ENCODE assay signal across 8 cellular contexts in the genomic region with DNA sequence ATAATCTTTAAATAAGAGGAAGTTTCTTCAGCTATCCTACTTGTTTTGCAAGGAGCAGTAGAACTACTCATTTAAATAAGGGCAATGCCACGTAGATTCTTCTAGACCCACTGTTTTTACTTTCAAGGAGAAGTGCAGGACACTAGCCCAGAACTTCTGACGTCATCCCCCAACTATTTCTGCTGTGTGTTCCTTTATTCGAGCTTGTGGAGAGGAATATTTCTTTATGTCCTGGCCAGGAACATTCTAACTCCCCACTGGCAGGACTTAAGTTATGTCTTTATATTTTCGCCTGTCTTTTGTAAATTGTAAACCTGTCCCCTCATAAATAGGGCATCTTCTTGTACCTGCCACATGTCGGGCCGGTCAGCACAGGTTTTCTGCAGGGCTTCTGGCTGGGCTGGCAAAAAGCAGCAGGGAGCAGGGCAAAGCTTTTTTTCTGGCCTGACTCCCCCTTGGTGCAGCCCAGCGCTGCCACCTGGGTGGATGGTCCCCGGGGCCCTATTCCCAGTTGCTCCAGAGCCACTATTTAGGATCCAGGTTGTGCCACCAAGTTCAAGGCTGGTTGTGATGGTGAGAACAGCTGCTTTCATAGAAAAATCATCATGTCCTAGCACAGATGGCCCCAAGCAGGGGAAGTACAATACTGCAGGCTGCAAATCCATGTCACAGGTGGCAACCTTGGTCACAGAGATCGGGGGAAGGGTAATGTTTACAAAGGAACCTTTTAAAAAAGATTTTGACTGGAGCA. TPM values are rescaled to one million over a fixed set of nuclear protein-coding genes. Genes with fewer than 3 reads are reported as not detected.
DNase-seq lines count a peak whose midpoint lies in the region; ATAC-seq and TF ChIP-seq lines count a peak whose summit lies in the region.

No MANE protein-coding gene starts in this region.

- peaks cover 8% of the 10 kb centered on the region for H3K79me1 ChIP-seq in neuronal stem cell (ENCODE audit: low read depth, low read length)

- no peak overlapping the region for H3K14ac ChIP-seq in neuronal stem cell (ENCODE audit: low read length)

- DNase-seq in CD8-positive, alpha-beta T cell: no peak
- DNase-seq in NCI-H460 (ENCODE audit: extremely low read depth, low read depth) (peak; percentile 43), neuronal stem cell (ENCODE audit: low spot score) (peak; percentile 52), GDM1 (lab: John Stamatoyannopoulos, UW) (no peak)

- no peaks in the 10 kb centered on the region for H3K9me3 ChIP-seq in CD8-positive, alpha-beta T cell (ENCODE audit: low read length)
- H3K9me3 ChIP-seq in gastroesophageal sphincter: no peaks in the 10 kb centered on the region
- H3K9me3 ChIP-seq in neuronal stem cell (replicated peaks in 1 of 2; ENCODE audit: control insufficient read depth in 2 of 2, insufficient read depth in 1 of 2, low read depth in 1 of 2, low read length in 2 of 2): no peaks in the 10 kb centered on the region

- H3K18ac ChIP-seq in neuronal stem cell (ENCODE audit: low read length): peak overlapping the region; percentile 44

- H3K4me3 Mint-ChIP-seq in CD8-positive, alpha-beta T cell: peak overlapping the region; percentile 88
- peak overlapping the region; percentile 87 for H3K4me3 Mint-ChIP-seq in activated T-helper 17 cell treated with anti-CD3 and anti-CD28 coated beads, Interleukin-2, amount 50 U/mL, for 72 hours

- no peak overlapping the region for H2BK12ac ChIP-seq in neuronal stem cell (ENCODE audit: low read length)

- no peak for ATAC-seq in CD8-positive, alpha-beta T cell
- peak; percentile 24 for ATAC-seq in GM21825 (IDR thresholded peaks at IDR 0.05; ENCODE audit: unreplicated experiment)
- ATAC-seq in activated T-helper 17 cell treated with anti-CD3 and anti-CD28 coated beads, Interleukin-2, amount 50 U/mL, for 72 hours (replicated peaks): peak; percentile 18
- ATAC-seq in gastroesophageal sphincter: peak; percentile 84
- no peak for ATAC-seq in HG02852 (IDR thresholded peaks at IDR 0.05; ENCODE audit: unreplicated experiment)

- H3K4ac ChIP-seq in neuronal stem cell (ENCODE audit: low read length): no peak overlapping the region

- peak overlapping the region; percentile 72 for H3K4me2 ChIP-seq in neuronal stem cell (ENCODE audit: insufficient read depth, low read length, poor library complexity, severe bottlenecking)

- H2BK15ac ChIP-seq in neuronal stem cell (ENCODE audit: low read length): no peak overlapping the region

- CTCF ChIA-PET in CD8-positive, alpha-beta T cell (lab: Charles Lee): interaction anchor here (0.6 to 2.2 kb wide), 6 partner anchors 8 to 114 kb away, joined by 3 to 14 read pairs (median 5); no protein-coding TSS in a partner anchor

- no peak for TF ChIP-seq EP300 in gastroesophageal sphincter (IDR thresholded peaks at IDR 0.05)

- H3K4me3 ChIP-seq in CD8-positive, alpha-beta T cell (ENCODE audit: low read depth, low read length): peak overlapping the region; percentile 76
- H3K4me3 ChIP-seq in gastroesophageal sphincter: peak overlapping the region; percentile 65 to 84
- peak overlapping the region; percentile 57 to 63 for H3K4me3 ChIP-seq in neuronal stem cell (ENCODE audit: low read length in 2 of 2)

- H2AFZ ChIP-seq in neuronal stem cell (ENCODE audit: low read length): peak overlapping the region; percentile 51

- TF ChIP-seq CTCF in CD8-positive, alpha-beta T cell (IDR thresholded peaks at IDR 0.05): no peak
- TF ChIP-seq CTCF in gastroesophageal sphincter (IDR thresholded peaks at IDR 0.05): peak in 2 of 4 experiments; percentile 25 to 44

- TF ChIP-seq POLR2A in gastroesophageal sphincter (IDR thresholded peaks at IDR 0.05): peak; percentile 4 to 16

- H3K36me3 Mint-ChIP-seq in CD8-positive, alpha-beta T cell: peaks cover 11% of the 10 kb centered on the region
- H3K36me3 Mint-ChIP-seq in activated T-helper 17 cell treated with anti-CD3 and anti-CD28 coated beads, Interleukin-2, amount 50 U/mL, for 72 hours (ENCODE audit: low read depth): peaks cover 13% of the 10 kb centered on the region

- no peaks in the 10 kb centered on the region for H3K27me3 ChIP-seq in CD8-positive, alpha-beta T cell (ENCODE audit: insufficient read depth, low read length)
- H3K27me3 ChIP-seq in gastroesophageal sphincter (no peaks in the 10 kb centered on the region), neuronal stem cell (ENCODE audit: control insufficient read depth in 3 of 3, insufficient read depth in 3 of 3, low read depth in 1 of 3, low read length in 3 of 3) (no peaks in the 10 kb centered on the region)

- no peak overlapping the region for H4K8ac ChIP-seq in neuronal stem cell (ENCODE audit: low read depth, low read length)

- H3K4me1 ChIP-seq in CD8-positive, alpha-beta T cell (ENCODE audit: insufficient read depth, low read length): peaks cover 49% of the 10 kb centered on the region
- peaks cover 16 to 51% (median 19%) of the 10 kb centered on the region in 3 donors for H3K4me1 ChIP-seq in gastroesophageal sphincter
- H3K4me1 ChIP-seq in neuronal stem cell (ENCODE audit: control insufficient read depth in 2 of 2, insufficient read depth in 1 of 2, low read depth in 1 of 2, low read length in 2 of 2): peaks cover 13 to 21% of the 10 kb centered on the region in 2 donors

- WGBS in gastroesophageal sphincter (ENCODE audit: low coverage in 1 of 2), 2 donors: 0% methylated on average over 4 to 5 of the region's 9 CpGs
- WGBS in neuronal stem cell (ENCODE audit: extremely low coverage in 2 of 2, insufficient read length in 2 of 2, insufficient replicate concordance in 1 of 2), 2 donors: no CpG with 5 or more reads among the region's 9 CpGs

- H3K36me3 ChIP-seq in CD8-positive, alpha-beta T cell (ENCODE audit: insufficient read depth, low read length): no peaks in the 10 kb centered on the region
- H3K36me3 ChIP-seq in gastroesophageal sphincter (no peaks in the 10 kb centered on the region), neuronal stem cell (replicated peaks in 1 of 2; ENCODE audit: control insufficient read depth in 2 of 2, insufficient read depth in 2 of 2, low read length in 2 of 2) (no peaks in the 10 kb centered on the region)

- peak overlapping the region; percentile 93 for H3K27ac Mint-ChIP-seq in CD8-positive, alpha-beta T cell
- peak overlapping the region; percentile 99 for H3K27ac Mint-ChIP-seq in activated T-helper 17 cell treated with anti-CD3 and anti-CD28 coated beads, Interleukin-2, amount 50 U/mL, for 72 hours

- no peak overlapping the region for H4K91ac ChIP-seq in neuronal stem cell (ENCODE audit: low read depth, low read length, poor library complexity)

- intact Hi-C loops in CD8-positive, alpha-beta T cell (cut with DNase I, micrococcal nuclease): loop anchor here (2.0 to 10.0 kb wide), 5 partner anchors 15 to 1549 kb away; partner anchors contain the start of genes DNAJC3 (in 1 of the 2) and STK24 (in 1 of the 2)

- H2BK120ac ChIP-seq in neuronal stem cell (ENCODE audit: low read depth, low read length): no peak overlapping the region

- no peak overlapping the region for H3K23ac ChIP-seq in neuronal stem cell (ENCODE audit: low read depth, low read length, poor library complexity)

- no peak overlapping the region for H3K9ac ChIP-seq in neuronal stem cell (ENCODE audit: low read depth, low read length, poor library complexity)

- no peaks in the 10 kb centered on the region for H3K9me3 Mint-ChIP-seq in CD8-positive, alpha-beta T cell
- no peaks in the 10 kb centered on the region for H3K9me3 Mint-ChIP-seq in activated T-helper 17 cell treated with anti-CD3 and anti-CD28 coated beads, Interleukin-2, amount 50 U/mL, for 72 hours

- peaks cover 53% of the 10 kb centered on the region for H3K4me1 Mint-ChIP-seq in CD8-positive, alpha-beta T cell (ENCODE audit: low read depth)
- peaks cover 21% of the 10 kb centered on the region for H3K4me1 Mint-ChIP-seq in activated T-helper 17 cell treated with anti-CD3 and anti-CD28 coated beads, Interleukin-2, amount 50 U/mL, for 72 hours

- no peak overlapping the region for H2BK5ac ChIP-seq in neuronal stem cell (ENCODE audit: low read length)

- H3K27me3 Mint-ChIP-seq in CD8-positive, alpha-beta T cell (ENCODE audit: low read depth): no peaks in the 10 kb centered on the region
- no peaks in the 10 kb centered on the region for H3K27me3 Mint-ChIP-seq in activated T-helper 17 cell treated with anti-CD3 and anti-CD28 coated beads, Interleukin-2, amount 50 U/mL, for 72 hours

- no peak overlapping the region for H2AK5ac ChIP-seq in neuronal stem cell (ENCODE audit: low read depth, low read length)

- peak overlapping the region; percentile 81 for H3K27ac ChIP-seq in CD8-positive, alpha-beta T cell (ENCODE audit: low read depth, low read length)
- peak overlapping the region; percentile 93 to 98 (median 96) for H3K27ac ChIP-seq in gastroesophageal sphincter
- H3K27ac ChIP-seq in neuronal stem cell (replicated peaks; ENCODE audit: low read length): no peak overlapping the region

- POLR2A ChIA-PET in CD8-positive, alpha-beta T cell (lab: Charles Lee): interaction anchor here (0.7 to 3.4 kb wide), 6 partner anchors 8 to 210 kb away, joined by 3 to 15 read pairs (median 4); partner anchors contain the start of gene RAP2A

RNA-seq across cellular contexts. Expression of gene MBNL2, which starts 1.8 kb away (rescaled TPM):
- total RNA-seq in CD8-positive, alpha-beta T cell: 10 to 100 TPM; 31.2 to 33.2 TPM
- 47.6 and 48.9 TPM in 2 replicates for total RNA-seq in NCI-H460 (2014; rRNA removed; shearing (Covaris generic))
- polyA plus RNA-seq in NCI-H460 (2014; cell fraction: nucleus; rRNA removed): 34.4 and 48.0 TPM in 2 replicates
- 10 to 100 TPM; 13.4 to 27.2 TPM for total RNA-seq in activated T-helper 17 cell treated with anti-CD3 and anti-CD28 coated beads, Interleukin-2, amount 50 U/mL, for 72 hours
- total RNA-seq in gastroesophageal sphincter: 100 to 1,000 TPM; 113 to 129 (median 118) TPM
- polyA plus RNA-seq in neuronal stem cell (2013, experiment 1 of 2): 19.1 TPM
- polyA plus RNA-seq in neuronal stem cell (2013, experiment 2 of 2): 22.7 TPM

Comparison
In these comparisons a context has a peak if more than half of its experiments do, and no peak if none do; other contexts are left out.
1. ATAC-seq: peak in GM21825 (single experiment), activated T-helper 17 cell treated with anti-CD3 and anti-CD28 coated beads, Interleukin-2, amount 50 U/mL, for 72 hours (single experiment) and gastroesophageal sphincter (single experiment); none in CD8-positive, alpha-beta T cell (single experiment) and HG02852 (single experiment).
2. DNase-seq: peak in NCI-H460 (single experiment) and neuronal stem cell (single experiment); none in CD8-positive, alpha-beta T cell (0 of 7) and GDM1 (single experiment).
3. Peak in every context shown above with its lines, with median percentiles within 50 percentile points of each other: H3K4me3 ChIP-seq.